1 cellular context compared by ENCODE assay signal in the genomic region with DNA sequence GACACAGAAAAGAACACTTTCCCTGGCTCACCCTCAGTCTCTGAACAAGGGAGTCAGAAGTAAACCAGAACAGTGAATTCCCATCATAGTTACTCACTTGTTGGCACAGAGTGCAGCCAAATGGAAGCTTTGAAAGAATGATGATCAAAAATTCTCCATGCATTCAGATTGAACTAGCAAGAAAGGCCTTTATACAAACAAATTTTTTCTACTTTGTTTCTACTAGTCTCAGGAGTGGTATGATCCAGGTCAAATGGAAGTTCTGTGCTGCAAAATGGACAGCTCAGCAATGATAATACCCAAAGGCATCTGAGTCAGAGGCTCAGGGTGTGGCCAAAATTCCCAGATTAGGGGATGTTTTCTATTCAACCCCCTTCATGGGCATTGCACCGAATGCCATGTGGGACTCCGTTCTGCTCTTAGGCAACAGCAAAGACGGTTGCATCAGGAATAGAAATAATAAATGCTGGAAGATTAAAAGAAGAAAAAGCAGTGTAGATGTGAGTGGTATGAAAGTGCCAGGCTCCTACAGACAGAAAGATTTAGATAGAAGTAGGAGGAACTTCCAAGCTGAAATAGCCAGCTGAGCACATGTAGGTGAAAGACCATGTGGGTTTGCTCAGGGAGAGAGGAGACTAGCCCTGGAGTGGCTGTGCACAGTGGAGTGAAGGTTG.
TF ChIP-seq lines count a peak whose summit lies in the region.

No MANE protein-coding gene starts in this region.

TF ChIP-seq in SK-N-SH, 30 proteins besides CTCF, POLR2A, EP300 and RAD21 (continued from another document):
- TF ChIP-seq, protein P1, sequence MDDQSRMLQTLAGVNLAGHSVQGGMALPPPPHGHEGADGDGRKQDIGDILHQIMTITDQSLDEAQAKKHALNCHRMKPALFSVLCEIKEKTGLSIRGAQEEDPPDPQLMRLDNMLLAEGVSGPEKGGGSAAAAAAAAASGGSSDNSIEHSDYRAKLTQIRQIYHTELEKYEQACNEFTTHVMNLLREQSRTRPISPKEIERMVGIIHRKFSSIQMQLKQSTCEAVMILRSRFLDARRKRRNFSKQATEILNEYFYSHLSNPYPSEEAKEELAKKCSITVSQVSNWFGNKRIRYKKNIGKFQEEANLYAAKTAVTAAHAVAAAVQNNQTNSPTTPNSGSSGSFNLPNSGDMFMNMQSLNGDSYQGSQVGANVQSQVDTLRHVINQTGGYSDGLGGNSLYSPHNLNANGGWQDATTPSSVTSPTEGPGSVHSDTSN (IDR thresholded peaks at IDR 0.05) = peak; percentile 45
- TF ChIP-seq POLR2AphosphoS5 (IDR thresholded peaks at IDR 0.05; ENCODE audit: low read depth, low read length) = peak; percentile 43; the same call in 1 of the 2 replicates
